In the genomic region with DNA sequence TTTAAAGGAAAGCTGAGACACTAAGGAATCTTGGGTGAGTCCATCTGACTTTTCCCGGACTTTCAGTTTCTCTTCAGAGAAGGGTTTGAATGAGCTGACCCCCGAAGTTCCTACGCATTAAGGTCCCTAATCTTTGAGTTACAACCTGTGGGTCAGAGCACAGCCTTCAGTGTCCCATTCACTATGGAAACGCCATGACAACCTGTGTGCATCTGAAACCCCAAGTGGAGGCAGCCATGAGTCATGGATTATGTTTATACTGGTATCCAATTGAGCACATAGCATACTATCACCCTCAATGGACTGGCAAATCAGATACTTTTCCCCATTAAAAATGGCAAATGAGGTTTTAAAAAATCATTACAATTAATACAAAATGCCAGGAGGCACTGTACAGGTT, we compare ENCODE assay signal across 15 cellular contexts. TPM values are rescaled to one million over a fixed set of nuclear protein-coding genes. Genes with fewer than 3 reads are reported as not detected.
A peak's percentile ranks its signal among the peaks of the same experiment; 100 is the strongest.
DNase-seq lines count a peak whose midpoint lies in the region; ATAC-seq and TF ChIP-seq lines count a peak whose summit lies in the region.
"Had no signal": no experiment of that assay in that cellular context is flagged by ENCODE, and none has a peak within 500 bp of the region (broad histone marks: within the 10 kb centered on the region; RNA-seq: fewer than 3 reads in every experiment).

No MANE protein-coding gene starts in this region.

- H3K9me3 ChIP-seq in left ventricle myocardium inferior (replicated peaks) (no peaks in the 10 kb centered on the region), NT2/D1 (ENCODE audit: insufficient read depth, low read length) (no peaks in the 10 kb centered on the region)

- intact Hi-C loops in left ventricle myocardium inferior (cut with micrococcal nuclease) (no loop called here), Right ventricle myocardium inferior (cut with DNase I) (no loop called here)

- peak overlapping the region; percentile 62 for H3K27ac ChIP-seq in left ventricle myocardium inferior (replicated peaks)

- DNase-seq in left ventricle myocardium inferior: no peak
- no peak for DNase-seq in Right ventricle myocardium inferior (ENCODE audit: missing footprints)
- peak; percentile 28 for DNase-seq in NT2/D1 (ENCODE audit: low read depth, low spot score)
- peak; percentile 28 for DNase-seq in epithelial cell of esophagus (ENCODE audit: low read depth)
- peak in 1 of 2 donors; percentile 23 for DNase-seq in stimulated activated naive CD8-positive, alpha-beta T cell treated with anti-CD3 and anti-CD28 coated beads, Interleukin-15, amount 100 ng/mL, for 72 hours
- DNase-seq in GM19240 (ENCODE audit: insufficient read length, low spot score): no peak
- DNase-seq in NCI-H128 (lab: John Stamatoyannopoulos, UW; ENCODE audit: unreplicated experiment): no peak
- DNase-seq in NCI-H2196 (lab: John Stamatoyannopoulos, UW; ENCODE audit: unreplicated experiment): no peak
- DNase-seq: CD8-positive, alpha-beta memory T cell; NCI-H1694 treated with DMSO at 0.1 percent for 48 hours; Right ventricle myocardium superior; stimulated activated naive CD4-positive, alpha-beta T cell had no signal

- H3K4me1 ChIP-seq in left ventricle myocardium inferior (peaks cover 33% of the 10 kb centered on the region), NT2/D1 (ENCODE audit: insufficient read depth, insufficient read length) (no peaks in the 10 kb centered on the region)

- H3K36me3 ChIP-seq in left ventricle myocardium inferior (no peaks in the 10 kb centered on the region), NT2/D1 (ENCODE audit: insufficient read depth, insufficient read length, low read length) (no peaks in the 10 kb centered on the region)

- no peak overlapping the region for H3K9ac ChIP-seq in NT2/D1 (ENCODE audit: insufficient read length, low read depth)

- no peaks in the 10 kb centered on the region for H3K27me3 Mint-ChIP-seq in stimulated activated naive CD8-positive, alpha-beta T cell treated with anti-CD3 and anti-CD28 coated beads, Interleukin-15, amount 100 ng/mL, for 72 hours
- H3K27me3 Mint-ChIP-seq: activated naive CD8-positive, alpha-beta T cell had no signal

- H3K4me3 Mint-ChIP-seq in stimulated activated naive CD8-positive, alpha-beta T cell treated with anti-CD3 and anti-CD28 coated beads, Interleukin-15, amount 100 ng/mL, for 72 hours: no peak overlapping the region
- H3K4me3 Mint-ChIP-seq: activated naive CD8-positive, alpha-beta T cell; CD8-positive, alpha-beta memory T cell; natural killer cell treated with Interleukin-12 subunit alpha and Interleukin-12 subunit beta and Interleukin-15 and Interleukin-18, amount 100 ng/mL, for 72 hours; WTC11 had no signal

- TF ChIP-seq CTCF in left ventricle myocardium inferior (IDR thresholded peaks at IDR 0.05; ENCODE audit: borderline replicate concordance) (no peak), epithelial cell of esophagus (IDR thresholded peaks at IDR 0.05; ENCODE audit: insufficient read depth, low read depth, low read length, missing control alignments) (no peak)

- no peak overlapping the region for H3K27ac Mint-ChIP-seq in stimulated activated naive CD8-positive, alpha-beta T cell treated with anti-CD3 and anti-CD28 coated beads, Interleukin-15, amount 100 ng/mL, for 72 hours
- H3K27ac Mint-ChIP-seq: activated naive CD8-positive, alpha-beta T cell; CD8-positive, alpha-beta memory T cell; natural killer cell treated with Interleukin-12 subunit alpha and Interleukin-12 subunit beta and Interleukin-15 and Interleukin-18, amount 100 ng/mL, for 72 hours; WTC11 had no signal

- peaks cover 18% of the 10 kb centered on the region for H3K4me1 Mint-ChIP-seq in stimulated activated naive CD8-positive, alpha-beta T cell treated with anti-CD3 and anti-CD28 coated beads, Interleukin-15, amount 100 ng/mL, for 72 hours

- H3K27me3 ChIP-seq in left ventricle myocardium inferior (ENCODE audit: low read depth) (no peaks in the 10 kb centered on the region), NT2/D1 (ENCODE audit: insufficient read depth, insufficient read length) (no peaks in the 10 kb centered on the region)

- ATAC-seq in Right ventricle myocardium inferior: no peak
- ATAC-seq in stimulated activated naive CD8-positive, alpha-beta T cell treated with anti-CD3 and anti-CD28 coated beads, Interleukin-15, amount 100 ng/mL, for 72 hours: peak; percentile 88
- ATAC-seq: natural killer cell treated with Interleukin-12 subunit alpha and Interleukin-12 subunit beta and Interleukin-15 and Interleukin-18, amount 100 ng/mL, for 72 hours; WTC11 had no signal

- H3K9me3 Mint-ChIP-seq in stimulated activated naive CD8-positive, alpha-beta T cell treated with anti-CD3 and anti-CD28 coated beads, Interleukin-15, amount 100 ng/mL, for 72 hours: no peaks in the 10 kb centered on the region
- H3K9me3 Mint-ChIP-seq: CD8-positive, alpha-beta memory T cell; natural killer cell treated with Interleukin-12 subunit alpha and Interleukin-12 subunit beta and Interleukin-15 and Interleukin-18, amount 100 ng/mL, for 72 hours; WTC11 had no signal

- no peak overlapping the region for H3K4me3 ChIP-seq in left ventricle myocardium inferior
- no peak overlapping the region for H3K4me3 ChIP-seq in NT2/D1 (ENCODE audit: insufficient read length, low read depth)
- no peak overlapping the region for H3K4me3 ChIP-seq in epithelial cell of esophagus (ENCODE audit: low read length)

RNA-seq across cellular contexts. Expression of a gene that starts 11.4 kb away (rescaled TPM):
- total RNA-seq in left ventricle myocardium inferior (1.2 TPM), Right ventricle myocardium inferior (2.0 TPM)

RNA-seq across cellular contexts. Expression of a gene that starts 25.9 kb away (rescaled TPM):
- 39.4 TPM for total RNA-seq in left ventricle myocardium inferior
- 40.8 TPM for total RNA-seq in Right ventricle myocardium inferior

Comparison
In these comparisons a context has a peak if more than half of its experiments do, and no peak if none do; other contexts are left out.
1. DNase-seq: peak in NT2/D1 (single experiment) and epithelial cell of esophagus (single experiment); none in left ventricle myocardium inferior (single experiment), Right ventricle myocardium inferior (single experiment), GM19240 (single experiment), NCI-H128 (single experiment) and NCI-H2196 (single experiment).